1 cellular context compared by ENCODE assay signal in genomic region chr3:179375091-179375999, GRCh38.
TF ChIP-seq lines count a peak whose summit lies in the region.

No MANE protein-coding gene starts in this region.

TF ChIP-seq in K562, 482 proteins besides CTCF, POLR2A, EP300 and RAD21 (continued from another document and continues in another):
- TF ChIP-seq ID3 (CRISPR knock-in tag; IDR thresholded peaks at IDR 0.05) = no peak
- no peak; the same call in 1 of the 2 replicates for TF ChIP-seq ID3 (tag; IDR thresholded peaks at IDR 0.05)
- no peak for TF ChIP-seq SUPT5H (IDR thresholded peaks at IDR 0.05)
- TF ChIP-seq ELF1 (tag; IDR thresholded peaks at IDR 0.05) = no peak
- no peak for TF ChIP-seq TCF7L2 (IDR thresholded peaks at IDR 0.05; ENCODE audit: low read depth, low read length)
- TF ChIP-seq KDM1A (IDR thresholded peaks at IDR 0.05) = peak; percentile 84 to 85
- peak; percentile 86 for TF ChIP-seq NBN (IDR thresholded peaks at IDR 0.05; ENCODE audit: low read depth)
- peak; percentile 93 for TF ChIP-seq HDAC3 (IDR thresholded peaks at IDR 0.05; ENCODE audit: borderline replicate concordance, partially characterized antibody)
- TF ChIP-seq HNRNPUL1 (IDR thresholded peaks at IDR 0.05; ENCODE audit: low read length) = no peak
- TF ChIP-seq NR1H2 (CRISPR knock-in tag; IDR thresholded peaks at IDR 0.05) = no peak
- TF ChIP-seq U2AF1 (optimal IDR thresholded peaks at IDR 0.05; ENCODE audit: low read depth, low read length) = no peak
- TF ChIP-seq HMG20B (CRISPR knock-in tag; IDR thresholded peaks at IDR 0.05) = no peak
- TF ChIP-seq ZBTB26 (CRISPR knock-in tag; IDR thresholded peaks at IDR 0.05) = no peak
- TF ChIP-seq ZBTB1 (CRISPR knock-in tag; IDR thresholded peaks at IDR 0.05; ENCODE audit: borderline replicate concordance, low read depth) = no peak
- TF ChIP-seq CUX1 (CRISPR knock-in tag; IDR thresholded peaks at IDR 0.05) = peak; percentile 72
- TF ChIP-seq ESRRB (CRISPR knock-in tag; IDR thresholded peaks at IDR 0.05; ENCODE audit: borderline replicate concordance) = no peak
- TF ChIP-seq ZBTB5 (IDR thresholded peaks at IDR 0.05) = no peak
- peak; percentile 94 for TF ChIP-seq GATA2 (CRISPR knock-in tag; IDR thresholded peaks at IDR 0.05)
- TF ChIP-seq ZBTB43 (CRISPR knock-in tag; IDR thresholded peaks at IDR 0.05) = no peak
- TF ChIP-seq NFATC3 (IDR thresholded peaks at IDR 0.05) = peak; percentile 86
- TF ChIP-seq ZNF551 (CRISPR knock-in tag; IDR thresholded peaks at IDR 0.05) = no peak
- peak; percentile 64 for TF ChIP-seq BCOR (IDR thresholded peaks at IDR 0.05)
- no peak for TF ChIP-seq ZNF274 (IDR thresholded peaks at IDR 0.05; ENCODE audit: borderline replicate concordance, low read depth, low read length)
- TF ChIP-seq PTRF (tag; IDR thresholded peaks at IDR 0.05) = no peak
- TF ChIP-seq IRF1 (CRISPR knock-in tag; IDR thresholded peaks at IDR 0.05; ENCODE audit: borderline replicate concordance) = no peak
- TF ChIP-seq TEAD2 (tag; IDR thresholded peaks at IDR 0.05) = no peak
- TF ChIP-seq SRF (CRISPR knock-in tag; IDR thresholded peaks at IDR 0.05) = no peak
- TF ChIP-seq USF1 (CRISPR knock-in tag; IDR thresholded peaks at IDR 0.05) = no peak
- peak; percentile 49; the same call in 1 of the 2 replicates for TF ChIP-seq ZNF589 (CRISPR knock-in tag; IDR thresholded peaks at IDR 0.05; ENCODE audit: low read depth)
- TF ChIP-seq MED1 (CRISPR knock-in tag; IDR thresholded peaks at IDR 0.05; ENCODE audit: borderline replicate concordance) = no peak
- no peak for TF ChIP-seq ZSCAN32 (CRISPR knock-in tag; IDR thresholded peaks at IDR 0.05)
- no peak for TF ChIP-seq RREB1 (CRISPR knock-in tag; IDR thresholded peaks at IDR 0.05)
- TF ChIP-seq ARHGAP35 (IDR thresholded peaks at IDR 0.05; ENCODE audit: partially characterized antibody) = no peak
- TF ChIP-seq TRIM24 (IDR thresholded peaks at IDR 0.05) = peak; percentile 94
- TF ChIP-seq SAFB2 (IDR thresholded peaks at IDR 0.05; ENCODE audit: borderline replicate concordance, low read depth, low read length, severe bottlenecking) = no peak
- no peak for TF ChIP-seq MAFG (tag; conservative IDR thresholded peaks at IDR 0.05)
- TF ChIP-seq E2F5 (CRISPR knock-in tag; IDR thresholded peaks at IDR 0.05) = no peak
- no peak for TF ChIP-seq RAD51 (IDR thresholded peaks at IDR 0.05; ENCODE audit: borderline replicate concordance, low read depth)
- no peak for TF ChIP-seq BMI1 (IDR thresholded peaks at IDR 0.05; ENCODE audit: low read length)
- TF ChIP-seq ELF2 (CRISPR knock-in tag; IDR thresholded peaks at IDR 0.05) = no peak
- no peak for TF ChIP-seq TFE3 (CRISPR knock-in tag; IDR thresholded peaks at IDR 0.05)
